ENCODE assay signal across 10 cellular contexts in the genomic region with DNA sequence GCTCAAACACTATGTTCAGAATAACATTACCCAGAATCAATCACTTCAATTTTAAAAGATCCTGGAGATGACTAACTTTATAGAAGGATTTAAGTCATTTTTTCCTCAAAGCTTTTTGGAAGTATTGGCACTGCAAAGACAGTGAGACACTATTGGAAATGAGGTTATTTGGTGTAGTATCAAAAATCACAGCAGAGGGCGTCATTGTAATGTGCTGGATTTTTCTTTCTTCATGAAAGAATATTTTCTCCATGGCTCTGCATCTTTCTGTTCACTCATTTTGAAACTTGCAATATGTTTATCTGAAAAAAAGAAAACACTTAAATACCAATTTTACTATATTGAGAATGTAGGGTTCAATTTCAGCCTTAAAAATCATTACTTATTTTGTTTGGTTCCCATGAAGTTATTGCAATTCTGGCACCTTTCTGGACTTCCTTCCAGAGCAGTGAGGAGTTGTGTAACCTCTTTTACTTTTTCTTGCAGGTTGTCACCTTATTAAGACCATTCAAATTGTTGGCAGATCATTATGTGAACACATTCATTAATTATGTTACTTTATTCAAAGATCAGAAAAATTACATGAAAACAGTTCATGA. TPM values are rescaled to one million over a fixed set of nuclear protein-coding genes. Genes with fewer than 3 reads are reported as not detected.
DNase-seq lines count a peak whose midpoint lies in the region; ATAC-seq and TF ChIP-seq lines count a peak whose summit lies in the region.
"Had no signal": no experiment of that assay in that cellular context is flagged by ENCODE, and none has a peak within 500 bp of the region (broad histone marks: within the 10 kb centered on the region; RNA-seq: fewer than 3 reads in every experiment).

No MANE protein-coding gene starts in this region.

- no peak for TF ChIP-seq POLR2A in GM18505 (IDR thresholded peaks at IDR 0.05; ENCODE audit: borderline replicate concordance, extremely low read depth, insufficient read depth, insufficient read length)

- H3K27me3 ChIP-seq in lower lobe of right lung (ENCODE audit: low read depth), result no peaks in the 10 kb centered on the region

- H3K27ac ChIP-seq in lower lobe of right lung, result no peak overlapping the region

- H3K9me3 ChIP-seq in lower lobe of right lung, result no peaks in the 10 kb centered on the region

- TF ChIP-seq CTCF in cardiac fibroblast (IDR thresholded peaks at IDR 0.05; ENCODE audit: low read depth, low read length) (peak; percentile 65), lower lobe of right lung (IDR thresholded peaks at IDR 0.05) (peak; percentile 56)

- no peak for ATAC-seq in lower lobe of right lung
- ATAC-seq in GM18505 (IDR thresholded peaks at IDR 0.05; ENCODE audit: unreplicated experiment), result no peak
- no peak for ATAC-seq in HG03378 (IDR thresholded peaks at IDR 0.05; ENCODE audit: unreplicated experiment)
- ATAC-seq in HG03097 (IDR thresholded peaks at IDR 0.05; ENCODE audit: low FRiP score, unreplicated experiment), result no peak

- H3K4me1 ChIP-seq in lower lobe of right lung, result no peaks in the 10 kb centered on the region

- DNase-seq in NCI-H1105 treated with DMSO at 0.1 percent for 48 hours (lab: John Stamatoyannopoulos, UW) (peak; percentile 35), NCI-H1105 (lab: John Stamatoyannopoulos, UW) (no peak), NCI-H1694 (lab: John Stamatoyannopoulos, UW) (peak; percentile 89), cardiac fibroblast (ENCODE audit: low read depth in 2 of 2) (peak; percentile 73 to 85), lower lobe of right lung (no peak)

- no peaks in the 10 kb centered on the region for H3K36me3 ChIP-seq in lower lobe of right lung

- H3K4me3 ChIP-seq in cardiac fibroblast (replicated peaks in 1 of 2; ENCODE audit: low read depth in 2 of 2, low read length in 2 of 2) (no peak overlapping the region), lower lobe of right lung (no peak overlapping the region)

- intact Hi-C loops in lower lobe of right lung (cut with DNase I), result loop anchor here (10.0 kb wide), 1 partner anchor 496 kb away; no protein-coding TSS in a partner anchor

RNA-seq across cellular contexts. Expression of a gene that starts 3.7 kb away (rescaled TPM):
- not detected for total RNA-seq in lower lobe of right lung
- total RNA-seq: activated CD8-positive, alpha-beta memory T cell treated with anti-CD3 and anti-CD28 coated beads for 36 hours; CD4-positive, CD25-positive, alpha-beta regulatory T cell had no signal

RNA-seq across cellular contexts. Expression of a gene that starts 49.7 kb away (rescaled TPM):
- total RNA-seq in lower lobe of right lung, result 55.3 TPM

Comparison
In these comparisons a context has a peak if more than half of its experiments do, and no peak if none do; other contexts are left out.
1. DNase-seq: peak in NCI-H1105 treated with DMSO at 0.1 percent for 48 hours (single experiment), NCI-H1694 (single experiment) and cardiac fibroblast (2 of 2); none in NCI-H1105 (single experiment) and lower lobe of right lung (single experiment).